ENCODE assay signal across 28 cellular contexts in the genomic region with DNA sequence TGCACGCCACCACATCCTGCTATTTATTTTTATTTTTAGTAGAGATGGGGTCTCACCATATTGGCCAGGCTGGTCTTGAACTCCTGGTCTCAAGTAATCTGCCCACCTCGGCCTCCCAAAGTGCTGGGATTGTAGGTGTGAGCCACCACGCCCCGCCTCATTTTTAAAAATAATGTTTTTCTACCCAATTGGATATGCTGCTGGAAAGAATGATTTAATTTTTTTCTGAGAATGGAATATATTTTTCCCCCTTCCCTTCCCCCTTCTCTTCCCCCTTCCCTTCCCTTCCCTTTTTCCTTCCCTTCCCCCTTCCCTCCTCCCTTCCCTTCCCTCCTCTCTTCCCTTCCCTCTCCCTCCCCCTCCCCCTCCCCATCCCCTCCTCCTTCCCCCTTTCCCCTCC.
"Had no signal": no experiment of that assay in that cellular context is flagged by ENCODE, and none has a peak within 500 bp of the region (broad histone marks: within the 10 kb centered on the region; RNA-seq: fewer than 3 reads in every experiment).

No MANE protein-coding gene starts in this region.

- ATAC-seq: effector memory CD8-positive, alpha-beta T cell; esophagus mucosa; foreskin keratinocyte; gastrocnemius medialis; gastroesophageal sphincter; heart left ventricle; heart right ventricle had no signal

- FAIRE-seq: colon, endometrium, endothelial cell of umbilical vein, frontal cortex had no signal

- H3K36me3 ChIP-seq: colonic mucosa, esophagus muscularis mucosa, esophagus squamous epithelium, gastrocnemius medialis, gastroesophageal sphincter, heart left ventricle, heart right ventricle had no signal

- H3K9me3 ChIP-seq: colonic mucosa, esophagus muscularis mucosa, esophagus squamous epithelium, gastrocnemius medialis, gastroesophageal sphincter, heart left ventricle, heart right ventricle had no signal

- H3K4me1 ChIP-seq: colonic mucosa, esophagus squamous epithelium, foreskin keratinocyte, gastrocnemius medialis had no signal

- H3K27me3 ChIP-seq: colonic mucosa, dorsolateral prefrontal cortex, esophagus muscularis mucosa, esophagus squamous epithelium, foreskin keratinocyte, gastrocnemius medialis, gastroesophageal sphincter, heart left ventricle, heart right ventricle had no signal

- H3K4me3 ChIP-seq: colonic mucosa, coronary artery, dorsolateral prefrontal cortex, esophagus muscularis mucosa, esophagus squamous epithelium, gastrocnemius medialis, gastroesophageal sphincter, heart left ventricle, heart right ventricle had no signal

- DNase-seq: colonic mucosa; cortex of kidney; dermis blood vessel endothelial cell; dorsolateral prefrontal cortex; effector CD4-positive, alpha-beta T cell; effector CD8-positive, alpha-beta T cell; effector memory CD4-positive, alpha-beta T cell; effector memory CD8-positive, alpha-beta T cell; endodermal cell; erythroblast; esophagus squamous epithelium; foreskin fibroblast; foreskin keratinocyte; foreskin melanocyte; gastrocnemius medialis; glutamatergic neuron; head of caudate nucleus; heart left ventricle; heart right ventricle had no signal

- H3K27ac ChIP-seq: colonic mucosa, coronary artery, dorsolateral prefrontal cortex, epithelial cell of prostate, esophagus muscularis mucosa, esophagus squamous epithelium, foreskin keratinocyte, gastrocnemius medialis, gastroesophageal sphincter, heart left ventricle, heart right ventricle had no signal
